Comparison of ENCODE assay signal across 10 cellular contexts in genomic region chr19:18659281-18660050, GRCh38. TPM values are rescaled to one million over a fixed set of nuclear protein-coding genes. Genes with fewer than 3 reads are reported as not detected.
A peak's percentile ranks its signal among the peaks of the same experiment; 100 is the strongest.
DNase-seq lines count a peak whose midpoint lies in the region; ATAC-seq, FAIRE-seq and TF ChIP-seq lines count a peak whose summit lies in the region.
"Had no signal": no experiment of that assay in that cellular context is flagged by ENCODE, and none has a peak within 500 bp of the region (broad histone marks: within the 10 kb centered on the region; RNA-seq: fewer than 3 reads in every experiment).

No MANE protein-coding gene starts in this region.

- H3K4me2 ChIP-seq in astrocyte (ENCODE audit: low read length), result peak overlapping the region; percentile 80

- peak overlapping the region; percentile 22 for H3K4me3 Mint-ChIP-seq in astrocyte (ENCODE audit: unreplicated experiment)
- H3K4me3 Mint-ChIP-seq in MCF 10A (ENCODE audit: unreplicated experiment), result no peak overlapping the region
- H3K4me3 Mint-ChIP-seq: neural crest cell had no signal

- DNase-seq in astrocyte (ENCODE audit: low read depth) (peak; percentile 42), lower lobe of right lung (no peak), thoracic aorta (ENCODE audit: low spot score) (no peak), MCF 10A (ENCODE audit: unreplicated experiment) (no peak)
- no peak for DNase-seq in effector CD4-positive, alpha-beta T cell
- DNase-seq: NCI-H524 treated with DMSO at 0.1 percent for 48 hours had no signal

- H3K79me2 ChIP-seq in astrocyte (ENCODE audit: insufficient read depth, low read length), result no peaks in the 10 kb centered on the region

- H3K27ac ChIP-seq in HUES6 (ENCODE audit: low read depth, low read length) (peak overlapping the region; percentile 19; the same call in 1 of the 2 replicates), astrocyte (ENCODE audit: low read depth, low read length) (peak overlapping the region; percentile 65), lower lobe of right lung (peak overlapping the region; percentile 70), thoracic aorta (peak overlapping the region; percentile 87 to 92)
- H3K27ac ChIP-seq: epithelial cell of prostate had no signal

- H3K9me3 ChIP-seq in HUES6 (ENCODE audit: control insufficient read depth, insufficient read depth, low read depth, low read length) (no peaks in the 10 kb centered on the region), astrocyte (ENCODE audit: insufficient read depth, low read depth, low read length) (no peaks in the 10 kb centered on the region), lower lobe of right lung (no peaks in the 10 kb centered on the region), thoracic aorta (no peaks in the 10 kb centered on the region)

- H3K4me1 ChIP-seq in HUES6 (ENCODE audit: control insufficient read depth, insufficient read depth, low read length), result peaks cover 36% of the 10 kb centered on the region
- H3K4me1 ChIP-seq in astrocyte (ENCODE audit: insufficient read depth, low read length), result peaks cover 42% of the 10 kb centered on the region
- peaks cover 23% of the 10 kb centered on the region for H3K4me1 ChIP-seq in lower lobe of right lung
- H3K4me1 ChIP-seq in thoracic aorta (ENCODE audit: control insufficient read depth in 1 of 2, low read depth in 2 of 2), result peaks cover 34 to 70% of the 10 kb centered on the region in 2 donors

- intact Hi-C loops in lower lobe of right lung (cut with DNase I) (no loop called here), MCF 10A (cut with micrococcal nuclease) (no loop called here)

- no peaks in the 10 kb centered on the region for H3K36me3 Mint-ChIP-seq in astrocyte (ENCODE audit: low read depth, unreplicated experiment)
- H3K36me3 Mint-ChIP-seq in MCF 10A (ENCODE audit: insufficient read depth, unreplicated experiment), result peaks cover 12% of the 10 kb centered on the region

- CTCF ChIA-PET in MCF 10A (lab: Yijun Ruan, JAX), result no interaction called here

- TF ChIP-seq CTCF in astrocyte (IDR thresholded peaks at IDR 0.05; ENCODE audit: insufficient read depth, low read depth, low read length) (no peak), lower lobe of right lung (IDR thresholded peaks at IDR 0.05) (no peak), thoracic aorta (IDR thresholded peaks at IDR 0.05) (no peak), MCF 10A (IDR thresholded peaks at IDR 0.05; ENCODE audit: unreplicated experiment) (no peak)

- POLR2A ChIA-PET in MCF 10A (lab: Yijun Ruan, JAX), result no interaction called here

- H3K4me3 ChIP-seq in HUES6 (ENCODE audit: low read depth, low read length) (no peak overlapping the region), astrocyte (ENCODE audit: insufficient read depth, low read depth, low read length) (no peak overlapping the region), lower lobe of right lung (peak overlapping the region; percentile 5), thoracic aorta (peak overlapping the region; percentile 43)

- H3K9me3 Mint-ChIP-seq in astrocyte (ENCODE audit: unreplicated experiment), result no peaks in the 10 kb centered on the region
- no peaks in the 10 kb centered on the region for H3K9me3 Mint-ChIP-seq in MCF 10A (ENCODE audit: unreplicated experiment)
- H3K9me3 Mint-ChIP-seq: neural crest cell had no signal

- H3K4me1 Mint-ChIP-seq in astrocyte (ENCODE audit: low read depth, unreplicated experiment), result peaks cover 42% of the 10 kb centered on the region
- peaks cover 7% of the 10 kb centered on the region for H3K4me1 Mint-ChIP-seq in MCF 10A (ENCODE audit: insufficient read depth, unreplicated experiment)

- ATAC-seq in lower lobe of right lung (peak; percentile 34 to 52), thoracic aorta (ENCODE audit: insufficient number of reproducible peaks, low FRiP score, low read depth) (no peak), HG03520 (IDR thresholded peaks at IDR 0.05; ENCODE audit: unreplicated experiment) (no peak)

- peaks cover 4% of the 10 kb centered on the region; the same call in 1 of the 2 replicates for H3K27me3 ChIP-seq in HUES6 (ENCODE audit: control insufficient read depth, insufficient read depth, low read length)
- H3K27me3 ChIP-seq in astrocyte (ENCODE audit: insufficient read depth, low read length), result no peaks in the 10 kb centered on the region
- H3K27me3 ChIP-seq in lower lobe of right lung (ENCODE audit: low read depth), result no peaks in the 10 kb centered on the region
- H3K27me3 ChIP-seq in thoracic aorta (replicated peaks; ENCODE audit: insufficient read depth), result no peaks in the 10 kb centered on the region

- H2AFZ ChIP-seq in astrocyte (ENCODE audit: low read depth, low read length), result no peak overlapping the region

- H4K20me1 ChIP-seq in astrocyte (ENCODE audit: insufficient read depth, low read length), result peaks cover 7% of the 10 kb centered on the region

- peak overlapping the region; percentile 59 for H3K27ac Mint-ChIP-seq in astrocyte (ENCODE audit: unreplicated experiment)
- H3K27ac Mint-ChIP-seq in MCF 10A (ENCODE audit: low read depth, unreplicated experiment), result no peak overlapping the region

- no peaks in the 10 kb centered on the region for H3K36me3 ChIP-seq in HUES6 (ENCODE audit: control insufficient read depth, insufficient read depth, low read length)
- H3K36me3 ChIP-seq in astrocyte (ENCODE audit: insufficient read depth, low read length), result no peaks in the 10 kb centered on the region
- no peaks in the 10 kb centered on the region for H3K36me3 ChIP-seq in lower lobe of right lung
- no peaks in the 10 kb centered on the region for H3K36me3 ChIP-seq in thoracic aorta

- no TSS peak for BruUV-seq in MCF 10A (replicated peaks; lab: Mats Ljungman, UMichigan)

- FAIRE-seq in astrocyte (lab: Jason Lieb, UNC), result no peak

- H3K27me3 Mint-ChIP-seq in astrocyte (ENCODE audit: low read depth, unreplicated experiment) (peaks cover 2% of the 10 kb centered on the region), MCF 10A (ENCODE audit: insufficient read depth, unreplicated experiment) (peaks cover 18% of the 10 kb centered on the region)

- H3K9ac ChIP-seq in HUES6 (ENCODE audit: low read length) (no peak overlapping the region), astrocyte (ENCODE audit: low read length) (peak overlapping the region; percentile 55)

RNA-seq across cellular contexts. Expression of gene KLHL26, which starts 22.6 kb away (rescaled TPM):
- 4.4 and 6.0 TPM in 2 replicates for total RNA-seq in astrocyte
- total RNA-seq in lower lobe of right lung, result 14.5 TPM
- total RNA-seq in thoracic aorta, result 10 to 100 TPM; 11.2 to 24.5 TPM
- total RNA-seq in MCF 10A (2022), result 6.6 and 8.9 TPM in 2 replicates

RNA-seq across cellular contexts. Expression of gene CRTC1, which starts 24.0 kb away (rescaled TPM):
- total RNA-seq in astrocyte (8.4 and 8.8 TPM in 2 replicates), lower lobe of right lung (16.2 TPM), thoracic aorta (10 to 100 TPM in 1 of 2 donors, 1 to 10 TPM in 1; 8.7 to 11.2 TPM), MCF 10A (2022) (8.6 and 11.1 TPM in 2 replicates)

RNA-seq across cellular contexts. Expression of gene TMEM59L, which starts 46.8 kb away (rescaled TPM):
- total RNA-seq in astrocyte, result 5.6 and 8.8 TPM in 2 replicates
- 1.1 TPM for total RNA-seq in lower lobe of right lung
- total RNA-seq in thoracic aorta, result 1 to 10 TPM; 3.2 to 6.5 TPM
- 0.33 and 0.64 TPM in 2 replicates for total RNA-seq in MCF 10A (2022)

RNA-seq across cellular contexts. Expression of gene CRLF1, which starts 52.9 kb away (rescaled TPM):
- 18.5 and 53.1 TPM in 2 replicates for total RNA-seq in astrocyte
- total RNA-seq in lower lobe of right lung, result 19.9 TPM
- 1,000 to 10,000 TPM in 1 of 2 donors, 10 to 100 TPM in 1; 85.9 to 1,063 TPM for total RNA-seq in thoracic aorta
- 4.3 and 4.8 TPM in 2 replicates for total RNA-seq in MCF 10A (2022)

Comparison
In these comparisons a context has a peak if more than half of its experiments do, and no peak if none do; other contexts are left out.
1. H3K27ac ChIP-seq: peak in every context shown above with its lines; median percentile 90 in thoracic aorta; 70 in lower lobe of right lung; 65 in astrocyte; 19 in HUES6.
2. H3K4me3 ChIP-seq: peak in lower lobe of right lung (single experiment) and thoracic aorta (single experiment); none in HUES6 (single experiment) and astrocyte (single experiment).
3. ATAC-seq: peak in lower lobe of right lung (2 of 2); none in thoracic aorta (single experiment) and HG03520 (single experiment).